In genomic region chr5:151587796-151588606, GRCh38 we compare ENCODE assay signal across 15 cellular contexts. TPM values are rescaled to one million over a fixed set of nuclear protein-coding genes. Genes with fewer than 3 reads are reported as not detected.
"Had no signal": no experiment of that assay in that cellular context is flagged by ENCODE, and none has a peak within 500 bp of the region (broad histone marks: within the 10 kb centered on the region; RNA-seq: fewer than 3 reads in every experiment).

No MANE protein-coding gene starts in this region.

- H3K4me1 ChIP-seq: sigmoid colon, upper lobe of left lung had no signal

- H3K4me3 ChIP-seq: coronary artery, sigmoid colon, upper lobe of left lung had no signal

- H3K9me3 Mint-ChIP-seq: activated CD4-positive, alpha-beta T cell treated with anti-CD3 and anti-CD28 coated beads, Interleukin-2, amount 10 ng/mL, durations not matched to agents 24 days and 14 days; activated naive CD4-positive, alpha-beta T cell treated with anti-CD3 and anti-CD28 coated beads for 36 hours; natural killer cell had no signal

- H3K27ac ChIP-seq: coronary artery, sigmoid colon, suprapubic skin, upper lobe of left lung had no signal

- ATAC-seq: left colon; natural killer cell; stimulated activated naive CD8-positive, alpha-beta T cell treated with anti-CD3 and anti-CD28 coated beads, Interleukin-15, Interleukin-2, amounts not matched to agents 100 U/mL and 50 U/mL, for 24 hours had no signal

- H3K4me1 Mint-ChIP-seq: activated CD4-positive, alpha-beta T cell treated with anti-CD3 and anti-CD28 coated beads, Interleukin-2, amount 10 ng/mL, durations not matched to agents 24 days and 14 days; natural killer cell had no signal

- H3K36me3 Mint-ChIP-seq: natural killer cell had no signal

- H3K4me3 Mint-ChIP-seq: activated CD4-positive, alpha-beta T cell treated with anti-CD3 and anti-CD28 coated beads, Interleukin-2, amount 10 ng/mL, durations not matched to agents 24 days and 14 days; activated naive CD4-positive, alpha-beta T cell treated with anti-CD3 and anti-CD28 coated beads for 36 hours; natural killer cell had no signal

- H3K27me3 ChIP-seq: sigmoid colon, suprapubic skin, upper lobe of left lung had no signal

- H3K9me3 ChIP-seq: sigmoid colon, suprapubic skin, upper lobe of left lung had no signal

- DNase-seq: activated CD4-positive, alpha-beta T cell treated with anti-CD3 and anti-CD28 coated beads, Interleukin-2, amount 10 ng/mL, durations not matched to agents 24 days and 14 days; activated naive CD4-positive, alpha-beta T cell treated with anti-CD3 and anti-CD28 coated beads for 36 hours; caudate nucleus; effector CD4-positive, alpha-beta T cell; hypothalamus; left colon; natural killer cell; sigmoid colon; stimulated activated CD4-positive, alpha-beta T cell treated with anti-CD3 and anti-CD28 coated beads, Interleukin-12 subunit alpha, Interleukin-12 subunit beta, amount 100 ng/mL, for 4 hours; stimulated activated naive CD8-positive, alpha-beta T cell treated with anti-CD3 and anti-CD28 coated beads, Interleukin-15, Interleukin-2, amounts not matched to agents 100 U/mL and 50 U/mL, for 24 hours; T1000; upper lobe of left lung had no signal

- H3K27ac Mint-ChIP-seq: activated CD4-positive, alpha-beta T cell treated with anti-CD3 and anti-CD28 coated beads, Interleukin-2, amount 10 ng/mL, durations not matched to agents 24 days and 14 days; activated naive CD4-positive, alpha-beta T cell treated with anti-CD3 and anti-CD28 coated beads for 36 hours; natural killer cell had no signal

- H3K27me3 Mint-ChIP-seq: activated CD4-positive, alpha-beta T cell treated with anti-CD3 and anti-CD28 coated beads, Interleukin-2, amount 10 ng/mL, durations not matched to agents 24 days and 14 days had no signal

- H3K36me3 ChIP-seq: sigmoid colon, suprapubic skin, upper lobe of left lung had no signal

RNA-seq across cellular contexts. Expression of gene FAT2, which starts 3.1 kb away (rescaled TPM):
- total RNA-seq: activated CD4-positive, alpha-beta T cell treated with anti-CD3 and anti-CD28 coated beads, Interleukin-2, amount 10 ng/mL, durations not matched to agents 24 days and 14 days; activated naive CD4-positive, alpha-beta T cell treated with anti-CD3 and anti-CD28 coated beads for 36 hours; left colon; lung microvascular endothelial cell; natural killer cell; sigmoid colon had no signal
